In genomic region chr11:66545701-66546367, GRCh38 we compare ENCODE assay signal across 8 cellular contexts. TPM values are rescaled to one million over a fixed set of nuclear protein-coding genes. Genes with fewer than 3 reads are reported as not detected.
DNase-seq lines count a peak whose midpoint lies in the region; ATAC-seq and TF ChIP-seq lines count a peak whose summit lies in the region.

A gene with protein sequence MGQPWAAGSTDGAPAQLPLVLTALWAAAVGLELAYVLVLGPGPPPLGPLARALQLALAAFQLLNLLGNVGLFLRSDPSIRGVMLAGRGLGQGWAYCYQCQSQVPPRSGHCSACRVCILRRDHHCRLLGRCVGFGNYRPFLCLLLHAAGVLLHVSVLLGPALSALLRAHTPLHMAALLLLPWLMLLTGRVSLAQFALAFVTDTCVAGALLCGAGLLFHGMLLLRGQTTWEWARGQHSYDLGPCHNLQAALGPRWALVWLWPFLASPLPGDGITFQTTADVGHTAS (minus strand): TSS chr11:66546048. CDS start chr11:66546003, 45 bp downstream.

- H3K9ac ChIP-seq in H9 (ENCODE audit: extremely low read depth, insufficient read length, low read length) (peak within 1 kb of the TSS; percentile 56), neural progenitor cell (peak within 1 kb of the TSS; percentile 74)

- no peak within 1 kb of the TSS for H4K8ac ChIP-seq in H9 (replicated peaks; ENCODE audit: insufficient read length, low read depth, low read length)

- H3K4me2 ChIP-seq in H9 (ENCODE audit: insufficient read depth, insufficient read length, low read length) (peak within 1 kb of the TSS; percentile 57), neural progenitor cell (peak within 1 kb of the TSS; percentile 87)

- H2BK5ac ChIP-seq in H9 (ENCODE audit: insufficient read length, low read length) = no peak within 1 kb of the TSS

- TF ChIP-seq CTCF in H9 (conservative IDR thresholded peaks at IDR 0.05) (no peak), foreskin keratinocyte (conservative IDR thresholded peaks at IDR 0.05) (no peak), neural progenitor cell (IDR thresholded peaks at IDR 0.05) (no peak)

- H2BK15ac ChIP-seq in H9 (ENCODE audit: low read depth, low read length) = no peak within 1 kb of the TSS

- H3K79me2 ChIP-seq in H9 (ENCODE audit: insufficient read depth, low read length) (no peaks in the 10 kb centered on the region), neural progenitor cell (ENCODE audit: low read depth) (no peaks in the 10 kb centered on the region)

- H3K27ac Mint-ChIP-seq in H9 (peak within 1 kb of the TSS; percentile 50 to 90 (median 82); a peak in 4 of 7 replicates), neural progenitor cell (no peak within 1 kb of the TSS)

- H2AFZ ChIP-seq in H9 (ENCODE audit: low read length) = no peak within 1 kb of the TSS
- no peak within 1 kb of the TSS for H2AFZ ChIP-seq in neural progenitor cell (replicated peaks)

- H4K20me1 ChIP-seq in H9 (ENCODE audit: control insufficient read depth, insufficient read depth, insufficient read length) (no peaks in the 10 kb centered on the region), neural progenitor cell (ENCODE audit: low read depth) (peaks cover 15% of the 10 kb centered on the region)

- H3F3A ChIP-seq in neural progenitor cell (ENCODE audit: low read depth) = peaks cover 46% of the 10 kb centered on the region

- H3K27ac ChIP-seq in H9 (ENCODE audit: insufficient read length, low read depth, low read length) = no peak within 1 kb of the TSS
- peak within 1 kb of the TSS; percentile 62 for H3K27ac ChIP-seq in foreskin keratinocyte
- no peak within 1 kb of the TSS for H3K27ac ChIP-seq in neural progenitor cell

- H3K36me3 Mint-ChIP-seq in H9 (ENCODE audit: insufficient read depth in 1 of 3, low read depth in 3 of 3) = peaks cover 0 to 35% (median 27%) of the 10 kb centered on the region in 3 experiments
- H3K36me3 Mint-ChIP-seq in neural progenitor cell = peaks cover 3% of the 10 kb centered on the region

- no peaks in the 10 kb centered on the region for H3K9me3 ChIP-seq in H9 (ENCODE audit: control insufficient read depth, low read depth, low read length)
- H3K9me3 ChIP-seq in MG63 = no peaks in the 10 kb centered on the region
- H3K9me3 ChIP-seq in neural progenitor cell (ENCODE audit: low read depth) = no peaks in the 10 kb centered on the region

- H3K23me2 ChIP-seq in H9 (ENCODE audit: insufficient read length, low read depth, low read length, poor library complexity, severe bottlenecking) = no peaks in the 10 kb centered on the region

- H3K79me1 ChIP-seq in H9 (ENCODE audit: insufficient read depth, low read depth, low read length, poor library complexity, severe bottlenecking) = no peaks in the 10 kb centered on the region

- H3K14ac ChIP-seq in H9 (ENCODE audit: insufficient read depth, low read length) = peak within 1 kb of the TSS; percentile 61; the same call in 1 of the 2 replicates

- no peak within 1 kb of the TSS for H2BK12ac ChIP-seq in H9 (ENCODE audit: insufficient read length, low read depth, low read length)

- H3K9me3 Mint-ChIP-seq in H9 (no peaks in the 10 kb centered on the region), neural progenitor cell (no peaks in the 10 kb centered on the region)

- no peak within 1 kb of the TSS for H3K4ac ChIP-seq in H9 (ENCODE audit: low read depth, low read length)

- peak; percentile 90 for ATAC-seq in foreskin keratinocyte

- no peak within 1 kb of the TSS for H3K56ac ChIP-seq in H9 (ENCODE audit: insufficient read length, low read depth, low read length)

- no CpG with 5 or more reads among the region's 71 CpGs for WGBS in H9 (ENCODE audit: extremely low coverage, insufficient read length, low lambda C conversion rate)

- no peak within 1 kb of the TSS for H2AK5ac ChIP-seq in H9 (ENCODE audit: insufficient read length, low read length)

- H3K23ac ChIP-seq in H9 (ENCODE audit: insufficient read length, low read depth, low read length) = no peak within 1 kb of the TSS

- H4K91ac ChIP-seq in H9 (ENCODE audit: insufficient read length, low read depth, low read length) = no peak within 1 kb of the TSS

- H2BK20ac ChIP-seq in H9 (ENCODE audit: low read depth, low read length, poor library complexity, severe bottlenecking) = no peak within 1 kb of the TSS

- H3K4me3 Mint-ChIP-seq in H9 (peak within 1 kb of the TSS; percentile 82 to 85), neural progenitor cell (peak within 1 kb of the TSS; percentile 91)

- H3K27me3 Mint-ChIP-seq in H9 (ENCODE audit: low read depth) = no peaks in the 10 kb centered on the region; the same call in 1 of the 2 replicates
- peaks cover 23% of the 10 kb centered on the region for H3K27me3 Mint-ChIP-seq in neural progenitor cell (ENCODE audit: insufficient read depth, low read depth)

- H2BK120ac ChIP-seq in H9 (ENCODE audit: low read depth, low read length, poor library complexity, severe bottlenecking) = no peak within 1 kb of the TSS

- H4K5ac ChIP-seq in H9 (ENCODE audit: insufficient read length, low read depth, low read length) = no peak within 1 kb of the TSS

- peak; percentile 97 for DNase-seq in ELR (ENCODE audit: low read depth)
- DNase-seq in H9 = peak; percentile 97
- DNase-seq in MG63 = peak; percentile 98
- peak; percentile 93 for DNase-seq in SIG-M5 treated with dmso at 0.1 percent for 504 hours (lab: John Stamatoyannopoulos, UW; ENCODE audit: unreplicated experiment)
- peak; percentile 74 for DNase-seq in activated gamma-delta T cell treated with Interleukin-2 at 50 U/mL for 16 hours
- DNase-seq in foreskin keratinocyte = peak; percentile 78 to 91
- DNase-seq in neural progenitor cell (ENCODE audit: low spot score) = peak; percentile 99
- peak; percentile 97 for DNase-seq in stromal cell of bone marrow (ENCODE audit: low read depth)

- H3K4me1 Mint-ChIP-seq in H9 (peaks cover 37 to 38% of the 10 kb centered on the region in 2 experiments), neural progenitor cell (peaks cover 52% of the 10 kb centered on the region)

- peak within 1 kb of the TSS; percentile 53 for H3K18ac ChIP-seq in H9 (ENCODE audit: insufficient read length, low read depth, low read length)

- H3K36me3 ChIP-seq in MG63 = no peaks in the 10 kb centered on the region; the same call in 1 of the 2 replicates
- no peaks in the 10 kb centered on the region for H3K36me3 ChIP-seq in neural progenitor cell

- H3K4me3 ChIP-seq in MG63 (peak within 1 kb of the TSS; percentile 73), neural progenitor cell (peak within 1 kb of the TSS; percentile 71)

- no peaks in the 10 kb centered on the region for H3K27me3 ChIP-seq in H9 (ENCODE audit: insufficient read depth, low read length)
- no peaks in the 10 kb centered on the region for H3K27me3 ChIP-seq in MG63
- peaks cover 33% of the 10 kb centered on the region for H3K27me3 ChIP-seq in foreskin keratinocyte
- no peaks in the 10 kb centered on the region for H3K27me3 ChIP-seq in neural progenitor cell

- H3K4me1 ChIP-seq in H9 (ENCODE audit: insufficient read depth, low read length) (no peaks in the 10 kb centered on the region), foreskin keratinocyte (peaks cover 3% of the 10 kb centered on the region), neural progenitor cell (peaks cover 32% of the 10 kb centered on the region)

- H3T11ph ChIP-seq in H9 (ENCODE audit: low read length) = no peak within 1 kb of the TSS

RNA-seq across cellular contexts. Expression of the gene that starts here (rescaled TPM):
- total RNA-seq in H9 (2021) = 8.1 and 8.9 TPM in 2 replicates
- 21.8 and 22.9 TPM in 2 replicates for total RNA-seq in MG63 (2014; rRNA removed; shearing (Covaris generic); ENCODE audit: low replicate concordance)
- total RNA-seq in foreskin keratinocyte = 6.0 and 8.9 TPM in 2 replicates
- 7.8 and 9.7 TPM in 2 replicates for polyA plus RNA-seq in foreskin keratinocyte
- 4.1 and 10.0 TPM in 2 replicates for total RNA-seq in neural progenitor cell (ENCODE audit: low replicate concordance)
